In genomic region chr7:22728416-22729029, GRCh38 we compare ENCODE assay signal across 9 cellular contexts. TPM values are rescaled to one million over a fixed set of nuclear protein-coding genes. Genes with fewer than 3 reads are reported as not detected.
DNase-seq lines count a peak whose midpoint lies in the region; ATAC-seq, FAIRE-seq and TF ChIP-seq lines count a peak whose summit lies in the region.
"Had no signal": no experiment of that assay in that cellular context is flagged by ENCODE, and none has a peak within 500 bp of the region (broad histone marks: within the 10 kb centered on the region; RNA-seq: fewer than 3 reads in every experiment).

No MANE protein-coding gene starts in this region.

- peaks cover 22% of the 10 kb centered on the region for H3K4me1 Mint-ChIP-seq in astrocyte (ENCODE audit: low read depth, unreplicated experiment)
- peaks cover 29% of the 10 kb centered on the region for H3K4me1 Mint-ChIP-seq in memory B cell

- peaks cover 17% of the 10 kb centered on the region for H3K36me3 ChIP-seq in astrocyte (ENCODE audit: insufficient read depth, low read length)
- H3K36me3 ChIP-seq in uterus = no peaks in the 10 kb centered on the region

- H3K27me3 Mint-ChIP-seq in astrocyte (ENCODE audit: low read depth, unreplicated experiment) (no peaks in the 10 kb centered on the region), memory B cell (peaks cover 1% of the 10 kb centered on the region)

- peak overlapping the region; percentile 88 for H3K4me2 ChIP-seq in astrocyte (ENCODE audit: low read length)

- TF ChIP-seq CTCF in astrocyte (IDR thresholded peaks at IDR 0.05; ENCODE audit: insufficient read depth, low read depth, low read length) = peak; percentile 30
- peak in 2 of 4 experiments; percentile 26 to 38 for TF ChIP-seq CTCF in uterus (IDR thresholded peaks at IDR 0.05)

- peak overlapping the region; percentile 66 for H3K4me3 ChIP-seq in astrocyte (ENCODE audit: insufficient read depth, low read depth, low read length)
- no peak overlapping the region for H3K4me3 ChIP-seq in uterus

- H3K27ac ChIP-seq in astrocyte (ENCODE audit: low read depth, low read length) (peak overlapping the region; percentile 98), uterus (no peak overlapping the region)

- H3K27ac Mint-ChIP-seq in astrocyte (ENCODE audit: unreplicated experiment) = no peak overlapping the region
- no peak overlapping the region for H3K27ac Mint-ChIP-seq in memory B cell
- H3K27ac Mint-ChIP-seq: activated naive CD8-positive, alpha-beta T cell had no signal

- H3K4me1 ChIP-seq in astrocyte (ENCODE audit: insufficient read depth, low read length) (peaks cover 47% of the 10 kb centered on the region), uterus (peaks cover 0 to 6% of the 10 kb centered on the region in 2 donors)

- intact Hi-C loops in uterus (cut with DNase I; ENCODE audit: low total_unique reads) = loop anchor here (10.0 kb wide), 1 partner anchor 164 kb away; no protein-coding TSS in a partner anchor

- H3K79me2 ChIP-seq in astrocyte (ENCODE audit: insufficient read depth, low read length) = peaks cover 22% of the 10 kb centered on the region

- TF ChIP-seq POLR2A in uterus (IDR thresholded peaks at IDR 0.05) = no peak

- H2AFZ ChIP-seq in astrocyte (ENCODE audit: low read depth, low read length) = no peak overlapping the region

- no peaks in the 10 kb centered on the region for H3K9me3 ChIP-seq in astrocyte (ENCODE audit: insufficient read depth, low read depth, low read length)
- H3K9me3 ChIP-seq in uterus = no peaks in the 10 kb centered on the region

- ATAC-seq in memory B cell (ENCODE audit: low read depth) = no peak
- ATAC-seq in HG02870 (IDR thresholded peaks at IDR 0.05; ENCODE audit: unreplicated experiment) = no peak

- peak; percentile 52 for DNase-seq in NCI-H2029 treated with DMSO at 0.1 percent for 48 hours (lab: John Stamatoyannopoulos, UW)
- no peak for DNase-seq in NCI-H2029 (lab: John Stamatoyannopoulos, UW)
- peak; percentile 74 to 81 for DNase-seq in Kasumi-1 (lab: John Stamatoyannopoulos, UW)
- peak; percentile 50 for DNase-seq in astrocyte (ENCODE audit: low read depth)
- peak in 1 of 2 donors; percentile 30 for DNase-seq in memory B cell (ENCODE audit: low spot score in 2 of 2)
- no peak for DNase-seq in uterus
- DNase-seq in AG08396 (ENCODE audit: low spot score) = no peak

- H4K20me1 ChIP-seq in astrocyte (ENCODE audit: insufficient read depth, low read length) = no peaks in the 10 kb centered on the region

- H3K36me3 Mint-ChIP-seq in astrocyte (ENCODE audit: low read depth, unreplicated experiment) (peaks cover 2% of the 10 kb centered on the region), memory B cell (no peaks in the 10 kb centered on the region)
- H3K36me3 Mint-ChIP-seq: activated naive CD8-positive, alpha-beta T cell had no signal

- no peaks in the 10 kb centered on the region for H3K27me3 ChIP-seq in astrocyte (ENCODE audit: insufficient read depth, low read length)
- no peaks in the 10 kb centered on the region for H3K27me3 ChIP-seq in uterus

- FAIRE-seq in astrocyte (lab: Jason Lieb, UNC) = no peak

- H3K9ac ChIP-seq in astrocyte (ENCODE audit: low read length) = peak overlapping the region; percentile 94

- H3K4me3 Mint-ChIP-seq in astrocyte (ENCODE audit: unreplicated experiment) (no peak overlapping the region), memory B cell (peak overlapping the region; percentile 85)
- H3K4me3 Mint-ChIP-seq: activated naive CD8-positive, alpha-beta T cell had no signal

- H3K9me3 Mint-ChIP-seq in astrocyte (ENCODE audit: unreplicated experiment) = peaks cover under 1% of the 10 kb centered on the region
- no peaks in the 10 kb centered on the region for H3K9me3 Mint-ChIP-seq in memory B cell

RNA-seq across cellular contexts. Expression of gene IL6, which starts 1.5 kb away (rescaled TPM):
- total RNA-seq in astrocyte (2.5 and 2.7 TPM in 2 replicates), uterus (10 to 100 TPM in 1 of 4 donors, 1 to 10 TPM in 2, not detected in 1; 2.6 to 11.2 (median 4.2) TPM)

Comparison
In these comparisons a context has a peak if more than half of its experiments do, and no peak if none do; other contexts are left out.
1. DNase-seq: peak in NCI-H2029 treated with DMSO at 0.1 percent for 48 hours (single experiment), Kasumi-1 (2 of 2) and astrocyte (single experiment); none in NCI-H2029 (single experiment), uterus (0 of 2) and AG08396 (single experiment).